In genomic region chr22:35367331-35367886, GRCh38 we compare ENCODE assay signal across 1 cellular context.
TF ChIP-seq lines count a peak whose summit lies in the region.

No MANE protein-coding gene starts in this region.

TF ChIP-seq in GM12878, 131 proteins besides CTCF, POLR2A, EP300 and RAD21 (continued from another document):
- TF ChIP-seq, protein P1, sequence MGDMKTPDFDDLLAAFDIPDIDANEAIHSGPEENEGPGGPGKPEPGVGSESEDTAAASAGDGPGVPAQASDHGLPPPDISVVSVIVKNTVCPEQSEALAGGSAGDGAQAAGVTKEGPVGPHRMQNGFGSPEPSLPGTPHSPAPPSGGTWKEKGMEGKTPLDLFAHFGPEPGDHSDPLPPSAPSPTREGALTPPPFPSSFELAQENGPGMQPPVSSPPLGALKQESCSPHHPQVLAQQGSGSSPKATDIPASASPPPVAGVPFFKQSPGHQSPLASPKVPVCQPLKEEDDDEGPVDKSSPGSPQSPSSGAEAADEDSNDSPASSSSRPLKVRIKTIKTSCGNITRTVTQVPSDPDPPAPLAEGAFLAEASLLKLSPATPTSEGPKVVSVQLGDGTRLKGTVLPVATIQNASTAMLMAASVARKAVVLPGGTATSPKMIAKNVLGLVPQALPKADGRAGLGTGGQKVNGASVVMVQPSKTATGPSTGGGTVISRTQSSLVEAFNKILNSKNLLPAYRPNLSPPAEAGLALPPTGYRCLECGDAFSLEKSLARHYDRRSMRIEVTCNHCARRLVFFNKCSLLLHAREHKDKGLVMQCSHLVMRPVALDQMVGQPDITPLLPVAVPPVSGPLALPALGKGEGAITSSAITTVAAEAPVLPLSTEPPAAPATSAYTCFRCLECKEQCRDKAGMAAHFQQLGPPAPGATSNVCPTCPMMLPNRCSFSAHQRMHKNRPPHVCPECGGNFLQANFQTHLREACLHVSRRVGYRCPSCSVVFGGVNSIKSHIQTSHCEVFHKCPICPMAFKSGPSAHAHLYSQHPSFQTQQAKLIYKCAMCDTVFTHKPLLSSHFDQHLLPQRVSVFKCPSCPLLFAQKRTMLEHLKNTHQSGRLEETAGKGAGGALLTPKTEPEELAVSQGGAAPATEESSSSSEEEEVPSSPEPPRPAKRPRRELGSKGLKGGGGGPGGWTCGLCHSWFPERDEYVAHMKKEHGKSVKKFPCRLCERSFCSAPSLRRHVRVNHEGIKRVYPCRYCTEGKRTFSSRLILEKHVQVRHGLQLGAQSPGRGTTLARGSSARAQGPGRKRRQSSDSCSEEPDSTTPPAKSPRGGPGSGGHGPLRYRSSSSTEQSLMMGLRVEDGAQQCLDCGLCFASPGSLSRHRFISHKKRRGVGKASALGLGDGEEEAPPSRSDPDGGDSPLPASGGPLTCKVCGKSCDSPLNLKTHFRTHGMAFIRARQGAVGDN (IDR thresholded peaks at IDR 0.05), result 0 out of 2 replicates have a peak, but pooled peaks have one; percentile 30
- TF ChIP-seq PAX5 (IDR thresholded peaks at IDR 0.05; ENCODE audit: borderline replicate concordance, low read depth, low read length) (peak; percentile 94), DPF2 (IDR thresholded peaks at IDR 0.05) (peak; percentile 42; the same call in 1 of the 2 replicates), ATF7 (IDR thresholded peaks at IDR 0.05; ENCODE audit: low read depth) (0 out of 2 replicates have a peak, but pooled peaks have one; percentile 32), IKZF2 (IDR thresholded peaks at IDR 0.05) (0 out of 4 replicates have a peak, but pooled peaks of 1 of the 2 experiments have one; percentile 17), GATAD2B (conservative IDR thresholded peaks at IDR 0.05; ENCODE audit: low read depth) (no peak), IKZF1 (conservative IDR thresholded peaks at IDR 0.05) (0 out of 2 replicates have a peak, but pooled peaks have one; percentile 17), NBN (IDR thresholded peaks at IDR 0.05) (peak; percentile 53; the same call in 1 of the 2 replicates), RB1 (IDR thresholded peaks at IDR 0.05; ENCODE audit: borderline replicate concordance) (0 out of 2 replicates have a peak, but pooled peaks have one; percentile 37), HDGF (IDR thresholded peaks at IDR 0.05) (peak; percentile 49; the same call in 1 of the 2 replicates), NRF1 (conservative IDR thresholded peaks at IDR 0.05; ENCODE audit: low read depth, low read length) (no peak), EZH2 (IDR thresholded peaks at IDR 0.05; ENCODE audit: borderline replicate concordance, control insufficient read depth, low read depth, low read length) (no peak), BCL11A (IDR thresholded peaks at IDR 0.05; ENCODE audit: low read depth, low read length) (no peak), MTA2 (IDR thresholded peaks at IDR 0.05; ENCODE audit: low read depth) (peak; percentile 52), JUND (IDR thresholded peaks at IDR 0.05; ENCODE audit: low read depth, low read length) (no peak)
- TF ChIP-seq, protein P2, sequence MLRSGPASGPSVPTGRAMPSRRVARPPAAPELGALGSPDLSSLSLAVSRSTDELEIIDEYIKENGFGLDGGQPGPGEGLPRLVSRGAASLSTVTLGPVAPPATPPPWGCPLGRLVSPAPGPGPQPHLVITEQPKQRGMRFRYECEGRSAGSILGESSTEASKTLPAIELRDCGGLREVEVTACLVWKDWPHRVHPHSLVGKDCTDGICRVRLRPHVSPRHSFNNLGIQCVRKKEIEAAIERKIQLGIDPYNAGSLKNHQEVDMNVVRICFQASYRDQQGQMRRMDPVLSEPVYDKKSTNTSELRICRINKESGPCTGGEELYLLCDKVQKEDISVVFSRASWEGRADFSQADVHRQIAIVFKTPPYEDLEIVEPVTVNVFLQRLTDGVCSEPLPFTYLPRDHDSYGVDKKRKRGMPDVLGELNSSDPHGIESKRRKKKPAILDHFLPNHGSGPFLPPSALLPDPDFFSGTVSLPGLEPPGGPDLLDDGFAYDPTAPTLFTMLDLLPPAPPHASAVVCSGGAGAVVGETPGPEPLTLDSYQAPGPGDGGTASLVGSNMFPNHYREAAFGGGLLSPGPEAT (IDR thresholded peaks at IDR 0.05; ENCODE audit: low read depth), result peak; percentile 30; the same call in 1 of the 2 replicates
- TF ChIP-seq, protein P3, sequence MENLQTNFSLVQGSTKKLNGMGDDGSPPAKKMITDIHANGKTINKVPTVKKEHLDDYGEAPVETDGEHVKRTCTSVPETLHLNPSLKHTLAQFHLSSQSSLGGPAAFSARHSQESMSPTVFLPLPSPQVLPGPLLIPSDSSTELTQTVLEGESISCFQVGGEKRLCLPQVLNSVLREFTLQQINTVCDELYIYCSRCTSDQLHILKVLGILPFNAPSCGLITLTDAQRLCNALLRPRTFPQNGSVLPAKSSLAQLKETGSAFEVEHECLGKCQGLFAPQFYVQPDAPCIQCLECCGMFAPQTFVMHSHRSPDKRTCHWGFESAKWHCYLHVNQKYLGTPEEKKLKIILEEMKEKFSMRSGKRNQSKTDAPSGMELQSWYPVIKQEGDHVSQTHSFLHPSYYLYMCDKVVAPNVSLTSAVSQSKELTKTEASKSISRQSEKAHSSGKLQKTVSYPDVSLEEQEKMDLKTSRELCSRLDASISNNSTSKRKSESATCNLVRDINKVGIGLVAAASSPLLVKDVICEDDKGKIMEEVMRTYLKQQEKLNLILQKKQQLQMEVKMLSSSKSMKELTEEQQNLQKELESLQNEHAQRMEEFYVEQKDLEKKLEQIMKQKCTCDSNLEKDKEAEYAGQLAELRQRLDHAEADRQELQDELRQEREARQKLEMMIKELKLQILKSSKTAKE (IDR thresholded peaks at IDR 0.05; ENCODE audit: low read depth, poor library complexity, severe bottlenecking), result peak; percentile 39
- TF ChIP-seq, protein P4, sequence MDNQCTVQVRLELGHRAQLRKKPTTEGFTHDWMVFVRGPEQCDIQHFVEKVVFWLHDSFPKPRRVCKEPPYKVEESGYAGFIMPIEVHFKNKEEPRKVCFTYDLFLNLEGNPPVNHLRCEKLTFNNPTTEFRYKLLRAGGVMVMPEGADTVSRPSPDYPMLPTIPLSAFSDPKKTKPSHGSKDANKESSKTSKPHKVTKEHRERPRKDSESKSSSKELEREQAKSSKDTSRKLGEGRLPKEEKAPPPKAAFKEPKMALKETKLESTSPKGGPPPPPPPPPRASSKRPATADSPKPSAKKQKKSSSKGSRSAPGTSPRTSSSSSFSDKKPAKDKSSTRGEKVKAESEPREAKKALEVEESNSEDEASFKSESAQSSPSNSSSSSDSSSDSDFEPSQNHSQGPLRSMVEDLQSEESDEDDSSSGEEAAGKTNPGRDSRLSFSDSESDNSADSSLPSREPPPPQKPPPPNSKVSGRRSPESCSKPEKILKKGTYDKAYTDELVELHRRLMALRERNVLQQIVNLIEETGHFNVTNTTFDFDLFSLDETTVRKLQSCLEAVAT (IDR thresholded peaks at IDR 0.05), result 0 out of 2 replicates have a peak, but pooled peaks have one; percentile 16
- TF ChIP-seq, protein P5, sequence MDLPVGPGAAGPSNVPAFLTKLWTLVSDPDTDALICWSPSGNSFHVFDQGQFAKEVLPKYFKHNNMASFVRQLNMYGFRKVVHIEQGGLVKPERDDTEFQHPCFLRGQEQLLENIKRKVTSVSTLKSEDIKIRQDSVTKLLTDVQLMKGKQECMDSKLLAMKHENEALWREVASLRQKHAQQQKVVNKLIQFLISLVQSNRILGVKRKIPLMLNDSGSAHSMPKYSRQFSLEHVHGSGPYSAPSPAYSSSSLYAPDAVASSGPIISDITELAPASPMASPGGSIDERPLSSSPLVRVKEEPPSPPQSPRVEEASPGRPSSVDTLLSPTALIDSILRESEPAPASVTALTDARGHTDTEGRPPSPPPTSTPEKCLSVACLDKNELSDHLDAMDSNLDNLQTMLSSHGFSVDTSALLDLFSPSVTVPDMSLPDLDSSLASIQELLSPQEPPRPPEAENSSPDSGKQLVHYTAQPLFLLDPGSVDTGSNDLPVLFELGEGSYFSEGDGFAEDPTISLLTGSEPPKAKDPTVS (IDR thresholded peaks at IDR 0.05; ENCODE audit: low read depth, low read length), result no peak
